ENCODE assay signal across 16 cellular contexts in the genomic region with DNA sequence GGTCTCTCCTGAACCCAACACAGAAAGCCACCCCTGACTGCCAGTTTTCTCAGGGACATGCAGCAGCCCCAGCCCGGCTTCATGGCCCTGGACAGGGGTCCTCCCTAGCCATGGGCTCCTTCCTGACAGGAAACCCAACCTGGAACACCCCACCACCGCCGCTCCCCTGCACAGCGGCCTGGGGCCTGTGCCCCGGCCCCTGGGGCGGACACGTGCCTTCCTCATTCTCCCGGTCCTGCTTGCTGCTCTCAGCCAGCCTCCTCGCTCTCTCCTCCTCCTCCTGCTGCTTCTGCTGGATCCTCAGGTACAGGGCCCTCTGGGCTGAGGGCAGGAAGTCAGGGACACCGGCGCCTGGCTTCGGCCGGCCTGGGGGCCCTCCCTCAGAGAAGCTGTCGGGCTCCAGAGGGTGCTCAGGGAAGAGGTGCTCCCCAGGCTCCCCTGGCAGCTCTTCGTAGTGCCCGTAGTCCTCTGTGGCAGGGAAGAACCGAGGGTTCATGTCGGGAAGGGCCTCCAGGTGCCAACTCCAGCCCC. TPM values are rescaled to one million over a fixed set of nuclear protein-coding genes. Genes with fewer than 3 reads are reported as not detected.
DNase-seq lines count a peak whose midpoint lies in the region; ATAC-seq and TF ChIP-seq lines count a peak whose summit lies in the region.
"Had no signal": no experiment of that assay in that cellular context is flagged by ENCODE, and none has a peak within 500 bp of the region (broad histone marks: within the 10 kb centered on the region; RNA-seq: fewer than 3 reads in every experiment).

No MANE protein-coding gene starts in this region.

- H3K36me3 ChIP-seq in osteoblast (ENCODE audit: insufficient read depth, low read length): peaks cover 59% of the 10 kb centered on the region

- H3K4me1 ChIP-seq in osteoblast (ENCODE audit: insufficient read depth, low read length): no peaks in the 10 kb centered on the region

- H3K79me2 ChIP-seq in osteoblast (ENCODE audit: insufficient read depth, low read length): peaks cover 30% of the 10 kb centered on the region

- no peaks in the 10 kb centered on the region for H3K27me3 ChIP-seq in osteoblast (ENCODE audit: insufficient read depth, low read length)
- H3K27me3 ChIP-seq: BLaER1 had no signal

- H3K4me2 ChIP-seq in osteoblast (ENCODE audit: insufficient read depth, low read length): no peak overlapping the region
- H3K4me2 ChIP-seq: BLaER1 had no signal

- no peaks in the 10 kb centered on the region for H3K9me3 ChIP-seq in osteoblast (ENCODE audit: low read depth, low read length)
- H3K9me3 ChIP-seq: BLaER1 had no signal

- DNase-seq in left ventricle myocardium superior (peak; percentile 13), Right ventricle myocardium superior (no peak), osteoblast (ENCODE audit: insufficient read length, low spot score, missing footprints) (peak; percentile 44), GM10266 (ENCODE audit: extremely low spot score) (no peak)
- DNase-seq: 8988T; AML-193; Calu3; CD8-positive, alpha-beta memory T cell; DMS 273 treated with DMSO at 0.1 percent for 48 hours; KG1 had no signal

- H3K4me3 ChIP-seq in osteoblast (ENCODE audit: insufficient read depth, low read length): no peak overlapping the region
- H3K4me3 ChIP-seq: BLaER1 had no signal

- no peak overlapping the region for H2AFZ ChIP-seq in osteoblast (ENCODE audit: low read length)

- intact Hi-C loops in left ventricle myocardium superior (cut with micrococcal nuclease): no loop called here
- intact Hi-C loops in Right ventricle myocardium superior (cut with DNase I): no loop called here

- no peak for ATAC-seq in left ventricle myocardium superior
- no peak for ATAC-seq in Right ventricle myocardium superior (ENCODE audit: poor library complexity)
- no peak for ATAC-seq in GM21526 (IDR thresholded peaks at IDR 0.05; ENCODE audit: low FRiP score, unreplicated experiment)
- ATAC-seq in GM18870 (IDR thresholded peaks at IDR 0.05; ENCODE audit: unreplicated experiment): no peak

- H3K27ac ChIP-seq in cingulate gyrus (ENCODE audit: low read depth, low read length) (peak overlapping the region; percentile 1), osteoblast (ENCODE audit: low read depth, low read length) (no peak overlapping the region)
- H3K27ac ChIP-seq: BLaER1, HL-60 had no signal

- peaks cover 28% of the 10 kb centered on the region for H4K20me1 ChIP-seq in osteoblast (ENCODE audit: insufficient read depth, low read length)

- no peak for TF ChIP-seq CTCF in osteoblast (IDR thresholded peaks at IDR 0.05; ENCODE audit: extremely low read depth, low read depth, low read length)
- TF ChIP-seq CTCF in GM10266 (IDR thresholded peaks at IDR 0.05; ENCODE audit: control insufficient read depth, insufficient read depth, low read depth, missing control alignments): no peak

RNA-seq across cellular contexts. Expression of a gene that starts 20.5 kb away (rescaled TPM):
- total RNA-seq in left ventricle myocardium superior: 31.6 TPM
- total RNA-seq in Right ventricle myocardium superior: 34.9 TPM
- total RNA-seq in osteoblast: 13.4 and 15.3 TPM in 2 replicates

RNA-seq across cellular contexts. Expression of a gene that starts 44.6 kb away (rescaled TPM):
- total RNA-seq in left ventricle myocardium superior (22.1 TPM), Right ventricle myocardium superior (20.6 TPM), osteoblast (10.9 and 14.1 TPM in 2 replicates)

RNA-seq across cellular contexts. Expression of a gene that starts 49.3 kb away (rescaled TPM):
- total RNA-seq in left ventricle myocardium superior: 0.32 TPM
- not detected for total RNA-seq in Right ventricle myocardium superior
- total RNA-seq in osteoblast: 0.72 and 1.2 TPM in 2 replicates
- total RNA-seq: Daoy had no signal

Comparison
In these comparisons a context has a peak if more than half of its experiments do, and no peak if none do; other contexts are left out.
1. DNase-seq: peak in left ventricle myocardium superior (single experiment) and osteoblast (single experiment); none in Right ventricle myocardium superior (single experiment) and GM10266 (single experiment).